In genomic region chr1:113783254-113784103, GRCh38 we compare ENCODE assay signal across 8 cellular contexts. TPM values are rescaled to one million over a fixed set of nuclear protein-coding genes. Genes with fewer than 3 reads are reported as not detected.
DNase-seq lines count a peak whose midpoint lies in the region; ATAC-seq and TF ChIP-seq lines count a peak whose summit lies in the region.

No MANE protein-coding gene starts in this region.

- H3K4me3 ChIP-seq in IMR-90 (ENCODE audit: insufficient read depth, low read depth, low read length) (no peak overlapping the region), fibroblast of villous mesenchyme (ENCODE audit: low read depth, low read length) (no peak overlapping the region)

- H2BK5ac ChIP-seq in IMR-90 (ENCODE audit: low read depth, low read length, poor library complexity, severe bottlenecking): peak overlapping the region; percentile 46

- no peak overlapping the region for H3K56ac ChIP-seq in IMR-90 (ENCODE audit: extremely low read depth, insufficient read depth, low read length)

- H3K14ac ChIP-seq in IMR-90 (replicated peaks; ENCODE audit: low read depth, low read length): no peak overlapping the region

- H4K91ac ChIP-seq in IMR-90 (ENCODE audit: insufficient read depth, low read depth, low read length): 0 out of 2 replicates have a peak overlapping the region, but pooled peaks have one; percentile 0

- CTCF ChIA-PET in IMR-90 (lab: Yijun Ruan, JAX): interaction anchor here (0.6 kb wide), 2 partner anchors 475 to 644 kb away, joined by 3 to 4 read pairs; no protein-coding TSS in a partner anchor

- ATAC-seq in GM21528 (IDR thresholded peaks at IDR 0.05; ENCODE audit: low FRiP score, unreplicated experiment): peak; percentile 81
- ATAC-seq in IMR-90 (ENCODE audit: low read depth): no peak; the same call in 1 of the 2 replicates

- no peak overlapping the region for H2BK120ac ChIP-seq in IMR-90 (ENCODE audit: low read depth, low read length)

- DNase-seq in GM04503 (ENCODE audit: low read depth): peak; percentile 16
- DNase-seq in IMR-90: peak; percentile 36
- peak; percentile 24 to 26 for DNase-seq in activated CD4-positive, alpha-beta T cell treated with anti-CD3 and anti-CD28 coated beads for 4 hours
- peak; percentile 35 for DNase-seq in fibroblast of villous mesenchyme (ENCODE audit: low read depth)
- DNase-seq in stimulated activated CD4-positive, alpha-beta T cell treated with anti-CD3 and anti-CD28 coated beads, TNF-alpha, amount 100 ng/mL, for 24 hours (ENCODE audit: low read depth in 3 of 3): peak in 2 of 3 experiments; percentile 11 to 22
- no peak for DNase-seq in NCI-H1417 (lab: John Stamatoyannopoulos, UW)
- DNase-seq in RKO (ENCODE audit: low spot score): no peak

- WGBS in IMR-90 (ENCODE audit: extremely low coverage in 2 of 2, insufficient read length in 1 of 2), 2 experiments: no CpG with 5 or more reads among the region's 4 CpGs

- H3K4ac ChIP-seq in IMR-90 (ENCODE audit: low read depth, low read length): peak overlapping the region; percentile 2; the same call in 1 of the 2 replicates

- H3K4me1 ChIP-seq in IMR-90 (ENCODE audit: control insufficient read depth, insufficient read depth, low read length): peaks cover 14% of the 10 kb centered on the region

- H2AFZ ChIP-seq in IMR-90 (replicated peaks; ENCODE audit: low read length, poor library complexity): no peak overlapping the region

- H3K4me2 ChIP-seq in IMR-90 (ENCODE audit: low read depth, low read length): peak overlapping the region; percentile 33; the same call in 1 of the 2 replicates

- H2BK20ac ChIP-seq in IMR-90 (ENCODE audit: low read depth, low read length): no peak overlapping the region

- no peak for TF ChIP-seq RAD21 in IMR-90 (IDR thresholded peaks at IDR 0.05; ENCODE audit: low read length)

- H3K9ac ChIP-seq in IMR-90 (ENCODE audit: low read depth, low read length): no peak overlapping the region

- dilution Hi-C loops in IMR-90 (cut with HindIII; ENCODE audit: low sequenced_read_pairs, unreplicated experiment): no loop called here

- peaks cover 41 to 73% of the 10 kb centered on the region in 2 experiments for H3K79me1 ChIP-seq in IMR-90 (ENCODE audit: low read depth in 1 of 2, low read length in 2 of 2)

- H4K20me1 ChIP-seq in IMR-90 (ENCODE audit: insufficient read depth, low read length): peaks cover 19% of the 10 kb centered on the region; the same call in 1 of the 2 replicates

- no peaks in the 10 kb centered on the region for H3K36me3 ChIP-seq in IMR-90 (ENCODE audit: control insufficient read depth, insufficient read depth, low read length)

- peak overlapping the region; percentile 9; the same call in 1 of the 2 replicates for H3K23ac ChIP-seq in IMR-90 (ENCODE audit: low read depth, low read length)

- H3K9me3 ChIP-seq in IMR-90 (ENCODE audit: control insufficient read depth, insufficient read depth, low read length): no peaks in the 10 kb centered on the region

- peak overlapping the region; percentile 25; the same call in 1 of the 2 replicates for H4K5ac ChIP-seq in IMR-90 (ENCODE audit: low read depth, low read length)

- no peak overlapping the region for H2AK5ac ChIP-seq in IMR-90 (ENCODE audit: low read depth, low read length)

- no peak for TF ChIP-seq POLR2A in IMR-90 (IDR thresholded peaks at IDR 0.05; ENCODE audit: low read depth, low read length)

- peaks cover 3% of the 10 kb centered on the region; the same call in 1 of the 2 replicates for H3K9me1 ChIP-seq in IMR-90 (ENCODE audit: insufficient read depth, low read length)

- peak overlapping the region; percentile 37; the same call in 1 of the 2 replicates for H3K27ac ChIP-seq in IMR-90 (ENCODE audit: insufficient read depth, low read length)

- peak overlapping the region in 1 of 2 experiments; percentile 49; a peak in 1 of 4 replicates for H4K8ac ChIP-seq in IMR-90 (ENCODE audit: low read depth in 2 of 2, low read length in 2 of 2)

- H2AK9ac ChIP-seq in IMR-90 (replicated peaks; ENCODE audit: low read depth, low read length, poor library complexity): no peak overlapping the region

- POLR2A ChIA-PET in IMR-90 (lab: Charles Lee; ENCODE audit: unreplicated experiment): interaction anchor here (1.0 kb wide), 1 partner anchor 29 kb away, joined by 3 read pairs; the partner anchor contains the start of gene RSBN1

- no peak overlapping the region for H2BK15ac ChIP-seq in IMR-90 (ENCODE audit: low read depth, low read length)

- no peaks in the 10 kb centered on the region for H3K27me3 ChIP-seq in IMR-90 (ENCODE audit: control insufficient read depth, insufficient read depth, low read length)

- in situ Hi-C loops in IMR-90 (cut with MboI; ENCODE audit: low sequenced_read_pairs): no loop called here

- H3K18ac ChIP-seq in IMR-90 (ENCODE audit: low read depth, low read length): peak overlapping the region; percentile 74; the same call in 1 of the 2 replicates

- intact Hi-C loops in IMR-90 (cut with micrococcal nuclease): no loop called here

- BruUV-seq in IMR-90 (replicated peaks; lab: Mats Ljungman, UMichigan): no TSS peak

- TF ChIP-seq CTCF in IMR-90 (conservative IDR thresholded peaks at IDR 0.05; ENCODE audit: low read depth, low read length) (no peak), fibroblast of villous mesenchyme (IDR thresholded peaks at IDR 0.05; ENCODE audit: insufficient read depth, low read depth, low read length) (no peak)

TF ChIP-seq in IMR-90, 13 proteins besides CTCF, POLR2A, EP300 and RAD21:
- TF ChIP-seq USF2 (IDR thresholded peaks at IDR 0.05; ENCODE audit: low read depth, low read length) (no peak), CEBPB (IDR thresholded peaks at IDR 0.05; ENCODE audit: low read depth, low read length) (no peak), MAFK (IDR thresholded peaks at IDR 0.05; ENCODE audit: low read depth, low read length) (no peak), MXI1 (IDR thresholded peaks at IDR 0.05; ENCODE audit: borderline replicate concordance, low read depth, low read length) (no peak), RCOR1 (IDR thresholded peaks at IDR 0.05; ENCODE audit: insufficient replicate concordance, low read length) (no peak), ELK1 (IDR thresholded peaks at IDR 0.05; ENCODE audit: borderline replicate concordance, low read depth, low read length) (no peak), CHD1 (IDR thresholded peaks at IDR 0.05; ENCODE audit: low read depth, low read length) (no peak), NFE2L2 (IDR thresholded peaks at IDR 0.05; ENCODE audit: low read depth, low read length) (no peak), MAZ (IDR thresholded peaks at IDR 0.05; ENCODE audit: borderline replicate concordance, low read depth, low read length) (no peak), FOS (IDR thresholded peaks at IDR 0.05; ENCODE audit: low read depth, low read length) (no peak), RFX5 (IDR thresholded peaks at IDR 0.05; ENCODE audit: low read depth, low read length) (no peak), BHLHE40 (IDR thresholded peaks at IDR 0.05; ENCODE audit: low read depth, low read length) (no peak), SMC3 (IDR thresholded peaks at IDR 0.05; ENCODE audit: low read depth, low read length) (no peak)

RNA-seq across cellular contexts. Expression of gene PHTF1, which starts 24.2 kb away (rescaled TPM):
- total RNA-seq in IMR-90 (2012; rRNA removed): 13.3 and 20.6 TPM in 2 replicates
- 7.6 and 9.6 TPM in 2 replicates for polyA plus RNA-seq in IMR-90 (2012; rRNA removed)
- polyA plus RNA-seq in IMR-90 (2012; cell fraction: cytosol; rRNA removed): 3.6 and 3.7 TPM in 2 replicates
- polyA plus RNA-seq in IMR-90 (2012; cell fraction: nucleus; rRNA removed; ENCODE audit: low replicate concordance): 6.1 and 13.0 TPM in 2 replicates
- 36.4 and 47.5 TPM in 2 replicates for total RNA-seq in fibroblast of villous mesenchyme

RNA-seq across cellular contexts. Expression of gene RSBN1, which starts 28.8 kb away (rescaled TPM):
- total RNA-seq in IMR-90 (2012; rRNA removed): 11.7 and 12.8 TPM in 2 replicates
- 4.6 and 5.3 TPM in 2 replicates for polyA plus RNA-seq in IMR-90 (2012; rRNA removed)
- 1.8 and 3.0 TPM in 2 replicates for polyA plus RNA-seq in IMR-90 (2012; cell fraction: cytosol; rRNA removed)
- polyA plus RNA-seq in IMR-90 (2012; cell fraction: nucleus; rRNA removed; ENCODE audit: low replicate concordance): 3.0 and 10.1 TPM in 2 replicates
- total RNA-seq in fibroblast of villous mesenchyme: 11.0 and 12.1 TPM in 2 replicates

Comparison
In these comparisons a context has a peak if more than half of its experiments do, and no peak if none do; other contexts are left out.
1. DNase-seq: peak in GM04503 (single experiment), IMR-90 (single experiment), activated CD4-positive, alpha-beta T cell treated with anti-CD3 and anti-CD28 coated beads for 4 hours (2 of 2), fibroblast of villous mesenchyme (single experiment) and stimulated activated CD4-positive, alpha-beta T cell treated with anti-CD3 and anti-CD28 coated beads, TNF-alpha, amount 100 ng/mL, for 24 hours (2 of 3); none in NCI-H1417 (0 of 3) and RKO (single experiment).